ENCODE assay signal across 8 cellular contexts in genomic region chr1:12615916-12616708, GRCh38. TPM values are rescaled to one million over a fixed set of nuclear protein-coding genes. Genes with fewer than 3 reads are reported as not detected.
A peak's percentile ranks its signal among the peaks of the same experiment; 100 is the strongest.
DNase-seq lines count a peak whose midpoint lies in the region; ATAC-seq lines count a peak whose summit lies in the region.

No MANE protein-coding gene starts in this region.

- 6% methylated on average over 16 of the region's 16 CpGs for WGBS in right cardiac atrium

- H3K27me3 ChIP-seq in BLaER1 treated with 17β-estradiol and CSF1 and Interleukin-3, amounts not matched to agents 10 nM and 100 nM = peaks cover 11 to 57% (median 49%) of the 10 kb centered on the region in 11 experiments
- H3K27me3 ChIP-seq in HUES6 (ENCODE audit: control insufficient read depth, insufficient read depth, low read length) = peaks cover 10% of the 10 kb centered on the region; the same call in 1 of the 2 replicates
- no peaks in the 10 kb centered on the region for H3K27me3 ChIP-seq in right cardiac atrium (ENCODE audit: control insufficient read depth, insufficient read depth)

- intact Hi-C loops in right cardiac atrium (cut with DNase I) = loop anchor here in 3 of 4 donors (5.0 to 10.0 kb wide), 5 partner anchors 59 to 209 kb away; no protein-coding TSS in a partner anchor

- peak overlapping the region in 10 of 11 experiments; percentile 6 to 78 (median 70); a peak in 13 of 22 replicates for H3K9ac ChIP-seq in BLaER1 treated with 17β-estradiol and CSF1 and Interleukin-3, amounts not matched to agents 10 nM and 100 nM
- peak overlapping the region; percentile 67 for H3K9ac ChIP-seq in HUES6 (ENCODE audit: low read length)

- H3K9me3 Mint-ChIP-seq in activated naive CD8-positive, alpha-beta T cell treated with anti-CD3 and anti-CD28 coated beads, Interleukin-2, amount 50 U/mL, for 24 hours = no peaks in the 10 kb centered on the region

- no peaks in the 10 kb centered on the region for H3K9me3 ChIP-seq in BLaER1 treated with 17β-estradiol and CSF1 and Interleukin-3, amounts not matched to agents 10 nM and 100 nM (replicated peaks in 1 of 11)
- H3K9me3 ChIP-seq in HUES6 (ENCODE audit: control insufficient read depth, insufficient read depth, low read depth, low read length) (no peaks in the 10 kb centered on the region), right cardiac atrium (ENCODE audit: control insufficient read depth, low read length) (no peaks in the 10 kb centered on the region)

- H3K4me1 ChIP-seq in BLaER1 treated with 17β-estradiol and CSF1 and Interleukin-3, amounts not matched to agents 10 nM and 100 nM = peaks cover 56 to 70% (median 65%) of the 10 kb centered on the region in 10 experiments
- H3K4me1 ChIP-seq in HUES6 (ENCODE audit: control insufficient read depth, insufficient read depth, low read length) (peaks cover 31% of the 10 kb centered on the region), right cardiac atrium (ENCODE audit: control insufficient read depth, insufficient read depth, low read length) (peaks cover 7% of the 10 kb centered on the region)

- H3K4me2 ChIP-seq in BLaER1 treated with 17β-estradiol and CSF1 and Interleukin-3, amounts not matched to agents 10 nM and 100 nM = peak overlapping the region; percentile 95 to 99 (median 98)

- peak overlapping the region; percentile 63 to 77 (median 68); a peak in 15 of 20 replicates for H3K4me3 ChIP-seq in BLaER1 treated with 17β-estradiol and CSF1 and Interleukin-3, amounts not matched to agents 10 nM and 100 nM
- H3K4me3 ChIP-seq in HUES6 (ENCODE audit: low read depth, low read length) (peak overlapping the region; percentile 73), right cardiac atrium (ENCODE audit: low read length) (peak overlapping the region; percentile 78)

- H3K36me3 Mint-ChIP-seq in activated naive CD8-positive, alpha-beta T cell treated with anti-CD3 and anti-CD28 coated beads, Interleukin-2, amount 50 U/mL, for 24 hours (ENCODE audit: low read depth) = peaks cover 53% of the 10 kb centered on the region

- H4K20me1 ChIP-seq in BLaER1 treated with 17β-estradiol and CSF1 and Interleukin-3, amounts not matched to agents 10 nM and 100 nM = peaks cover 0 to 6% (median 0%) of the 10 kb centered on the region in 11 experiments; a peak in 3 of 22 replicates

- H3K27me3 Mint-ChIP-seq in activated naive CD8-positive, alpha-beta T cell treated with anti-CD3 and anti-CD28 coated beads, Interleukin-2, amount 50 U/mL, for 24 hours = peaks cover 1% of the 10 kb centered on the region

- no peak for ATAC-seq in activated naive CD8-positive, alpha-beta T cell treated with anti-CD3 and anti-CD28 coated beads, Interleukin-2, amount 50 U/mL, for 24 hours
- ATAC-seq in right cardiac atrium = peak; percentile 61 to 71
- no peak for ATAC-seq in GM18519 (IDR thresholded peaks at IDR 0.05; ENCODE audit: low FRiP score, unreplicated experiment)
- ATAC-seq in HG03457 (IDR thresholded peaks at IDR 0.05; ENCODE audit: unreplicated experiment) = no peak

- peak overlapping the region; percentile 96 for H3K4me3 Mint-ChIP-seq in activated naive CD8-positive, alpha-beta T cell treated with anti-CD3 and anti-CD28 coated beads, Interleukin-2, amount 50 U/mL, for 24 hours

- H3K27ac ChIP-seq in BLaER1 treated with 17β-estradiol and CSF1 and Interleukin-3, amounts not matched to agents 10 nM and 100 nM = peak overlapping the region in 6 of 11 experiments; percentile 11 to 69 (median 44); a peak in 10 of 22 replicates
- H3K27ac ChIP-seq in HUES6 (ENCODE audit: low read depth, low read length) = peak overlapping the region; percentile 55; the same call in 1 of the 2 replicates
- H3K27ac ChIP-seq in right cardiac atrium (ENCODE audit: low read length) = peak overlapping the region; percentile 98

- H3K4me1 Mint-ChIP-seq in activated naive CD8-positive, alpha-beta T cell treated with anti-CD3 and anti-CD28 coated beads, Interleukin-2, amount 50 U/mL, for 24 hours = peaks cover 74% of the 10 kb centered on the region

- in situ Hi-C loops in G401 (cut with HindIII; ENCODE audit: low sequenced_read_pairs) = no loop called here

- DNase-seq in activated naive CD8-positive, alpha-beta T cell treated with anti-CD3 and anti-CD28 coated beads, Interleukin-2, amount 50 U/mL, for 24 hours = no peak
- DNase-seq in right cardiac atrium (peak; percentile 77 to 89 (median 87)), putamen (ENCODE audit: low spot score) (peak; percentile 23), G401 (ENCODE audit: low spot score) (no peak)

- peak overlapping the region; percentile 85 for H3K27ac Mint-ChIP-seq in activated naive CD8-positive, alpha-beta T cell treated with anti-CD3 and anti-CD28 coated beads, Interleukin-2, amount 50 U/mL, for 24 hours

- H3K36me3 ChIP-seq in BLaER1 treated with 17β-estradiol and CSF1 and Interleukin-3, amounts not matched to agents 10 nM and 100 nM = no peaks in the 10 kb centered on the region
- H3K36me3 ChIP-seq in HUES6 (ENCODE audit: control insufficient read depth, insufficient read depth, low read length) = peaks cover 12% of the 10 kb centered on the region; the same call in 1 of the 2 replicates

RNA-seq across cellular contexts. Expression of gene DHRS3, which starts 1.9 kb away (rescaled TPM):
- 10 to 100 TPM; 83.0 to 97.0 (median 83.5) TPM for total RNA-seq in right cardiac atrium
- polyA plus RNA-seq in right cardiac atrium = 53.6 TPM
- 9.1 and 13.5 TPM in 2 replicates for total RNA-seq in G401 (2014; rRNA removed; shearing (Covaris generic))

RNA-seq across cellular contexts. Expression of gene AADACL4, which starts 27.8 kb away (rescaled TPM):
- not detected for total RNA-seq in right cardiac atrium
- polyA plus RNA-seq in right cardiac atrium = not detected
- total RNA-seq in G401 (2014; rRNA removed; shearing (Covaris generic)) = not detected in 2 replicates

Comparison
In these comparisons a context has a peak if more than half of its experiments do, and no peak if none do; other contexts are left out.
1. H3K27ac ChIP-seq: peak in every context shown above with its lines; median percentile 98 in right cardiac atrium; 55 in HUES6; 44 in BLaER1 treated with 17β-estradiol and CSF1 and Interleukin-3, amounts not matched to agents 10 nM and 100 nM.
2. ATAC-seq: peak in right cardiac atrium (2 of 2); none in activated naive CD8-positive, alpha-beta T cell treated with anti-CD3 and anti-CD28 coated beads, Interleukin-2, amount 50 U/mL, for 24 hours (single experiment), GM18519 (single experiment) and HG03457 (single experiment).
3. DNase-seq: peak in right cardiac atrium (3 of 3) and putamen (single experiment); none in activated naive CD8-positive, alpha-beta T cell treated with anti-CD3 and anti-CD28 coated beads, Interleukin-2, amount 50 U/mL, for 24 hours (single experiment) and G401 (single experiment).
4. Peak in every context shown above with its lines, with median percentiles within 50 percentile points of each other: H3K4me3 ChIP-seq.